26 cellular contexts compared by ENCODE assay signal in genomic region chrX:55312655-55313054, GRCh38. TPM values are rescaled to one million over a fixed set of nuclear protein-coding genes. Genes with fewer than 3 reads are reported as not detected.
DNase-seq lines count a peak whose midpoint lies in the region; ATAC-seq, FAIRE-seq and TF ChIP-seq lines count a peak whose summit lies in the region.
"Had no signal": no experiment of that assay in that cellular context is flagged by ENCODE, and none has a peak within 500 bp of the region (broad histone marks: within the 10 kb centered on the region; RNA-seq: fewer than 3 reads in every experiment).

No MANE protein-coding gene starts in this region.

- no peaks in the 10 kb centered on the region for H3K4me1 Mint-ChIP-seq in CD4-positive, alpha-beta T cell (ENCODE audit: low read depth)
- H3K4me1 Mint-ChIP-seq in GM23338 = no peaks in the 10 kb centered on the region
- H3K4me1 Mint-ChIP-seq: IgD-negative memory B cell had no signal

- no peaks in the 10 kb centered on the region for H3K36me3 Mint-ChIP-seq in CD4-positive, alpha-beta T cell (ENCODE audit: low read depth)
- peaks cover 6% of the 10 kb centered on the region; the same call in 2 of the 3 replicates for H3K36me3 Mint-ChIP-seq in GM23338 (ENCODE audit: low read depth)
- H3K36me3 Mint-ChIP-seq: IgD-negative memory B cell had no signal

- H3K9me3 ChIP-seq in HepG2 (ENCODE audit: low read length) = no peaks in the 10 kb centered on the region
- no peaks in the 10 kb centered on the region for H3K9me3 ChIP-seq in right lobe of liver
- no peaks in the 10 kb centered on the region for H3K9me3 ChIP-seq in RWPE2 (ENCODE audit: severe bottlenecking)
- H3K9me3 ChIP-seq in CD4-positive, alpha-beta T cell (ENCODE audit: control insufficient read depth, low read length) = no peaks in the 10 kb centered on the region

- H3K27ac ChIP-seq in HepG2 (ENCODE audit: extremely low read length, insufficient read depth, low read length) (no peak overlapping the region), right lobe of liver (no peak overlapping the region), RWPE2 (ENCODE audit: poor library complexity, severe bottlenecking) (no peak overlapping the region), epithelial cell of prostate (no peak overlapping the region), GM23338 (ENCODE audit: low read depth) (no peak overlapping the region)
- no peak overlapping the region for H3K27ac ChIP-seq in CD4-positive, alpha-beta T cell (ENCODE audit: low read depth, low read length)

- H3K27me3 Mint-ChIP-seq in CD4-positive, alpha-beta T cell = peaks cover 6% of the 10 kb centered on the region
- peaks cover 3% of the 10 kb centered on the region for H3K27me3 Mint-ChIP-seq in GM23338 (ENCODE audit: insufficient read depth, low read depth, poor library complexity)
- H3K27me3 Mint-ChIP-seq: IgD-negative memory B cell had no signal

- H3F3A ChIP-seq in GM23338 (replicated peaks; ENCODE audit: low read depth) = no peaks in the 10 kb centered on the region

- CTCF ChIA-PET in HepG2 (lab: Yijun Ruan, JAX; ENCODE audit: low intra/inter-chr PET ratio, low total read pairs) = no interaction called here
- CTCF ChIA-PET in CD4-positive, alpha-beta T cell (lab: Charles Lee) = no interaction called here

- H3K4me2 ChIP-seq in HepG2 (ENCODE audit: low read depth, low read length) (no peak overlapping the region), GM23338 (no peak overlapping the region)

- ATAC-seq in HepG2 (no peak), right lobe of liver (no peak), RWPE2 (ENCODE audit: low read depth) (peak; percentile 58; the same call in 2 of the 3 replicates), GM23338 (no peak), GM21515 (IDR thresholded peaks at IDR 0.05; ENCODE audit: unreplicated experiment) (no peak)
- no peak for ATAC-seq in CD4-positive, alpha-beta T cell (ENCODE audit: poor library complexity)
- ATAC-seq: GM12878, HCT116 had no signal

- TF ChIP-seq CTCF in HepG2 (CRISPR knock-in tag; IDR thresholded peaks at IDR 0.05) (no peak), right lobe of liver (IDR thresholded peaks at IDR 0.05) (no peak), RWPE2 (IDR thresholded peaks at IDR 0.05; ENCODE audit: poor library complexity, severe bottlenecking) (no peak), GM23338 (conservative IDR thresholded peaks at IDR 0.05; ENCODE audit: low read depth in 2 of 2) (no peak)
- no peak for TF ChIP-seq CTCF in CD4-positive, alpha-beta T cell (IDR thresholded peaks at IDR 0.05)

- intact Hi-C loops in HepG2 (cut with micrococcal nuclease; ENCODE audit: unreplicated experiment) (no loop called here), right lobe of liver (cut with DNase I) (no loop called here)
- intact Hi-C loops in CD4-positive, alpha-beta T cell (cut with DNase I, micrococcal nuclease) = no loop called here

- no peaks in the 10 kb centered on the region for H3K79me2 ChIP-seq in HepG2 (ENCODE audit: insufficient read depth, low read length)
- H3K79me2 ChIP-seq in GM23338 (replicated peaks; ENCODE audit: insufficient read depth) = no peaks in the 10 kb centered on the region

- H3K36me3 ChIP-seq in HepG2 (replicated peaks in 1 of 2; ENCODE audit: control insufficient read depth in 1 of 2, insufficient read depth in 2 of 2, low read length in 2 of 2) (no peaks in the 10 kb centered on the region), right lobe of liver (no peaks in the 10 kb centered on the region), RWPE2 (ENCODE audit: low read depth) (no peaks in the 10 kb centered on the region), GM23338 (ENCODE audit: insufficient read depth) (no peaks in the 10 kb centered on the region)

- H3K4me1 ChIP-seq in HepG2 (ENCODE audit: insufficient read depth, low read length) (no peaks in the 10 kb centered on the region), right lobe of liver (no peaks in the 10 kb centered on the region), RWPE2 (ENCODE audit: insufficient read depth, poor library complexity, severe bottlenecking) (no peaks in the 10 kb centered on the region), GM23338 (ENCODE audit: insufficient read depth) (no peaks in the 10 kb centered on the region)

- H3K27ac Mint-ChIP-seq in CD4-positive, alpha-beta T cell = no peak overlapping the region
- no peak overlapping the region for H3K27ac Mint-ChIP-seq in GM23338
- H3K27ac Mint-ChIP-seq: T-helper 1 cell treated with Interleukin-12 subunit alpha and Interleukin-12 subunit beta and Interleukin-4 antibody, amounts not matched to agents 30 μg/mL and 1 μg/mL, for 36 hours had no signal

- H3K4me3 ChIP-seq in HepG2 (replicated peaks in 1 of 3; ENCODE audit: insufficient read depth in 1 of 3, low read depth in 2 of 3, low read length in 3 of 3) = no peak overlapping the region
- no peak overlapping the region for H3K4me3 ChIP-seq in right lobe of liver
- no peak overlapping the region for H3K4me3 ChIP-seq in RWPE2 (ENCODE audit: severe bottlenecking)
- no peak overlapping the region for H3K4me3 ChIP-seq in GM23338
- H3K4me3 ChIP-seq: GM12878 had no signal

- BruUV-seq in HepG2 (replicated peaks; lab: Mats Ljungman, UMichigan) = no TSS peak

- H3K9ac ChIP-seq in HepG2 (ENCODE audit: insufficient read depth, low read depth, low read length) = no peak overlapping the region

- POLR2A ChIA-PET in HepG2 (lab: Yijun Ruan, JAX) = no interaction called here
- POLR2A ChIA-PET in CD4-positive, alpha-beta T cell (lab: Charles Lee) = no interaction called here

- TF ChIP-seq EP300 in HepG2 (IDR thresholded peaks at IDR 0.05; ENCODE audit: low read depth in 2 of 2, low read length in 2 of 2) = no peak
- no peak for TF ChIP-seq EP300 in HepG2 (CRISPR knock-in tag; IDR thresholded peaks at IDR 0.05; ENCODE audit: borderline replicate concordance)

- H2AFZ ChIP-seq in HepG2 (ENCODE audit: low read length) (no peak overlapping the region), GM23338 (no peak overlapping the region)

- FAIRE-seq in HepG2 (lab: Jason Lieb, UNC) = no peak
- FAIRE-seq: GM12878, H1, RCC 7860 had no signal

- no peaks in the 10 kb centered on the region for H3K9me3 Mint-ChIP-seq in CD4-positive, alpha-beta T cell
- peaks cover 80% of the 10 kb centered on the region for H3K9me3 Mint-ChIP-seq in GM23338
- H3K9me3 Mint-ChIP-seq: T-helper 1 cell treated with Interleukin-12 subunit alpha and Interleukin-12 subunit beta and Interleukin-4 antibody, amounts not matched to agents 30 μg/mL and 1 μg/mL, for 36 hours had no signal

- DNase-seq in HepG2 (ENCODE audit: low spot score) = no peak
- no peak for DNase-seq in right lobe of liver
- no peak for DNase-seq in RWPE2 (ENCODE audit: low spot score)
- DNase-seq in epithelial cell of prostate (ENCODE audit: low read depth, low spot score) = peak; percentile 12
- no peak for DNase-seq in CD4-positive, alpha-beta T cell
- DNase-seq in GM23338 (ENCODE audit: low spot score) = no peak
- DNase-seq in stimulated activated naive CD4-positive, alpha-beta T cell (lab: John Stamatoyannopoulos, UW) = no peak
- DNase-seq: 8988T, AML-193, C1 segment of cervical spinal cord, NCI-H1048, NCI-H1417 treated with DMSO at 0.1 percent for 48 hours, NCI-H187 treated with DMSO at 0.1 percent for 48 hours, NCI-H2227 treated with DMSO at 0.1 percent for 48 hours, NCI-H510A treated with DMSO at 0.1 percent for 48 hours, NCI-H748 treated with DMSO at 0.1 percent for 48 hours, Right ventricle myocardium superior had no signal

- H3K9me2 ChIP-seq in GM23338 (ENCODE audit: insufficient read depth) = no peaks in the 10 kb centered on the region

- in situ Hi-C loops in HepG2 (cut with HindIII; ENCODE audit: extremely low pct_ligation_motif_present, low pct_unique_long_range_greater_than_20kb) = no loop called here

- no peaks in the 10 kb centered on the region for H3K27me3 ChIP-seq in HepG2 (ENCODE audit: control insufficient read depth in 1 of 2, insufficient read depth in 2 of 2, low read length in 2 of 2)
- no peaks in the 10 kb centered on the region for H3K27me3 ChIP-seq in right lobe of liver
- H3K27me3 ChIP-seq in RWPE2 (ENCODE audit: insufficient read depth, poor library complexity, severe bottlenecking) = no peaks in the 10 kb centered on the region
- no peaks in the 10 kb centered on the region for H3K27me3 ChIP-seq in CD4-positive, alpha-beta T cell (ENCODE audit: control insufficient read depth, insufficient read depth, low read length)
- no peaks in the 10 kb centered on the region for H3K27me3 ChIP-seq in GM23338 (ENCODE audit: insufficient read depth)

- H3K4me3 Mint-ChIP-seq in CD4-positive, alpha-beta T cell = no peak overlapping the region
- no peak overlapping the region for H3K4me3 Mint-ChIP-seq in GM23338
- H3K4me3 Mint-ChIP-seq: IgD-negative memory B cell; T-helper 1 cell treated with Interleukin-12 subunit alpha and Interleukin-12 subunit beta and Interleukin-4 antibody, amounts not matched to agents 30 μg/mL and 1 μg/mL, for 36 hours had no signal

- no peak for TF ChIP-seq RAD21 in HepG2 (CRISPR knock-in tag; IDR thresholded peaks at IDR 0.05)

- no peak for TF ChIP-seq POLR2A in HepG2 (IDR thresholded peaks at IDR 0.05; ENCODE audit: insufficient read depth in 1 of 2, low read depth in 2 of 2, low read length in 2 of 2)
- no peak for TF ChIP-seq POLR2A in right lobe of liver (IDR thresholded peaks at IDR 0.05)

- H4K20me1 ChIP-seq in HepG2 (ENCODE audit: insufficient read depth, low read length) (no peaks in the 10 kb centered on the region), GM23338 (replicated peaks; ENCODE audit: insufficient read depth) (no peaks in the 10 kb centered on the region)

RNA-seq across cellular contexts. Expression of gene PAGE3, which starts 47.9 kb away (rescaled TPM):
- total RNA-seq in HepG2 (2016; rRNA removed; fragmentation: Illumina TruSeq; extraction: Trizol) = not detected in 2 replicates
- total RNA-seq in HepG2 (2016; cell fraction: cytosol; rRNA removed; fragmentation: Illumina TruSeq; extraction: Trizol; ENCODE audit: low read depth) = not detected in 2 replicates
- total RNA-seq in HepG2 (2016; cell fraction: insoluble cytoplasmic fraction; rRNA removed; fragmentation: Illumina TruSeq; extraction: Trizol) = not detected in 2 replicates
- not detected in 2 replicates for total RNA-seq in HepG2 (2016; cell fraction: membrane; rRNA removed; fragmentation: Illumina TruSeq; extraction: Trizol)
- not detected in 2 replicates for total RNA-seq in HepG2 (2016; cell fraction: nucleus; rRNA removed; fragmentation: Illumina TruSeq; extraction: Trizol)
- polyA plus RNA-seq in HepG2 (2011; rRNA removed) = not detected in 2 replicates
- polyA plus RNA-seq in HepG2 (2011; cell fraction: cytosol; rRNA removed) = not detected in 2 replicates
- polyA plus RNA-seq in HepG2 (2011; cell fraction: nucleus; rRNA removed) = not detected in 2 replicates
- not detected in 2 replicates for polyA plus RNA-seq in HepG2 (2012)
- polyA plus RNA-seq in HepG2 (2016; cell fraction: cytosol; fragmentation: Illumina TruSeq; extraction: Trizol; ENCODE audit: low read depth) = not detected in 2 replicates
- polyA plus RNA-seq in HepG2 (2016; cell fraction: insoluble cytoplasmic fraction; fragmentation: Illumina TruSeq; extraction: Trizol; ENCODE audit: low read depth) = not detected in 2 replicates
- polyA plus RNA-seq in HepG2 (2016; cell fraction: membrane; fragmentation: Illumina TruSeq; extraction: Trizol; ENCODE audit: low read depth) = not detected in 2 replicates
- not detected in 2 replicates for polyA plus RNA-seq in HepG2 (2016; cell fraction: nucleus; fragmentation: Illumina TruSeq; extraction: Trizol; ENCODE audit: insufficient read depth, low read depth)
- not detected in 2 replicates for polyA minus RNA-seq in HepG2 (2011; rRNA and poly(A)+ RNA removed; ENCODE audit: low replicate concordance)
- not detected in 2 replicates for polyA minus RNA-seq in HepG2 (2011; cell fraction: cytosol; rRNA and poly(A)+ RNA removed)
- not detected in 2 replicates for polyA minus RNA-seq in HepG2 (2011; cell fraction: nucleus; rRNA and poly(A)+ RNA removed)
- not detected for total RNA-seq in right lobe of liver
- total RNA-seq in CD4-positive, alpha-beta T cell = not detected
- not detected in 2 replicates for total RNA-seq in GM23338 (2014; rRNA removed; shearing (Covaris generic))
- polyA plus RNA-seq in GM23338 (2016; fragmentation: Nextera tagmentation; extraction: Ambion mirVana) = not detected in 2 replicates
- total RNA-seq: GM12878, H1, OCI-LY7, Right ventricle myocardium superior had no signal
- polyA plus RNA-seq: AG04450, GM12878, H1, IgD-negative memory B cell had no signal
